15 cellular contexts compared by ENCODE assay signal in the genomic region with DNA sequence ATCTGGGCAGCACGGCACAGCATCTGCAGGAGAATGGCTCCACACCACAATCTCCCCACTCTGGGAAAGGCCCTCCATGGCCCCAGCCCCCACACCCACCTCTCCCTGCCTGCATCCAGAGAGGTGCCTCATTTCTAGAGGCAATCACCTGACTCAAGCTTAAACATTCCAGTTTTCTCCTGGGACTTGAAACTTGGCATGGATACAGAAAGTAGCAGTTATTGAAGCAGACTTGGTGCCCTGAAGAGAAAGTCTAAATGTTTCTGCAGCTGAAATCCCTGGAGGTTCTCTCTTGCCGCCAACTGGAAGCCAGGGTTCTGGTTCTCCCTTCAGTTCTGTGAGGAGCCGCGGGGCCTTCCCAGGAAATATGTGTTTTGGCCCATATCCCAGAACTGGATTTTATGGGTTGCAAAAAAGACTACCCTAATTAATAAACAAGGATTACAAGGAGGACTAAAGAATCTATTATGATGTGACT.
DNase-seq lines count a peak whose midpoint lies in the region; ATAC-seq and TF ChIP-seq lines count a peak whose summit lies in the region.
"Had no signal": no experiment of that assay in that cellular context is flagged by ENCODE, and none has a peak within 500 bp of the region (broad histone marks: within the 10 kb centered on the region; RNA-seq: fewer than 3 reads in every experiment).

No MANE protein-coding gene starts in this region.

- H3K4me2 ChIP-seq in mesendoderm (ENCODE audit: low read length) = no peak overlapping the region

- TF ChIP-seq CTCF in choroid plexus epithelial cell (conservative IDR thresholded peaks at IDR 0.05; ENCODE audit: low read depth, low read length) = no peak

- H3K4me1 ChIP-seq in mesendoderm (ENCODE audit: control insufficient read depth, low read depth, low read length) = peaks cover 2% of the 10 kb centered on the region
- H3K4me1 ChIP-seq: pancreas had no signal

- H3K79me2 ChIP-seq in mesendoderm (ENCODE audit: control insufficient read depth, insufficient read depth, low read length) = no peaks in the 10 kb centered on the region

- DNase-seq in Caki2 (ENCODE audit: low read depth) = peak; percentile 37
- DNase-seq in LoVo (ENCODE audit: low spot score) = peak; percentile 1
- DNase-seq in choroid plexus epithelial cell (ENCODE audit: low read depth) = peak; percentile 81
- DNase-seq in mesendoderm = no peak
- DNase-seq in NCI-H510A treated with DMSO at 0.1 percent for 48 hours (lab: John Stamatoyannopoulos, UW) = no peak
- DNase-seq in left lobe of liver (ENCODE audit: low spot score) = no peak
- no peak for DNase-seq in dedifferentiated amniotic fluid mesenchymal stem cell (ENCODE audit: extremely low spot score)
- DNase-seq: activated CD4-positive, alpha-beta T cell treated with anti-CD3 and anti-CD28 coated beads for 1 hour; NCI-H524 treated with DMSO at 0.1 percent for 48 hours; pancreas; stimulated activated naive CD8-positive, alpha-beta T cell treated with anti-CD3 and anti-CD28 coated beads, Interleukin-15, Interleukin-2, amounts not matched to agents 100 U/mL and 50 U/mL, for 24 hours had no signal

- peak overlapping the region; percentile 81 for H3K18ac ChIP-seq in mesendoderm (ENCODE audit: low read length)

- no peak overlapping the region for H3K4ac ChIP-seq in mesendoderm (ENCODE audit: low read depth, low read length)

- H3K27ac ChIP-seq in mesendoderm (ENCODE audit: low read depth, low read length) = no peak overlapping the region
- H3K27ac ChIP-seq: gastroesophageal sphincter, pancreas, SJSA1 had no signal

- H4K5ac ChIP-seq in mesendoderm (ENCODE audit: low read length) = no peak overlapping the region

- H3K9ac ChIP-seq in mesendoderm (ENCODE audit: low read length) = no peak overlapping the region

- no CpG with 5 or more reads among the region's 4 CpGs for WGBS in mesendoderm (ENCODE audit: extremely low coverage, insufficient coverage, low lambda C conversion rate)

- H3K4me3 ChIP-seq in choroid plexus epithelial cell (ENCODE audit: low read depth, low read length) (no peak overlapping the region), mesendoderm (ENCODE audit: low read length) (no peak overlapping the region)
- H3K4me3 ChIP-seq: gastroesophageal sphincter, GM12878, pancreas, SJSA1 had no signal

- no peaks in the 10 kb centered on the region for H3K79me1 ChIP-seq in mesendoderm (ENCODE audit: low read length)

- in situ Hi-C loops in Caki2 (cut with HindIII; ENCODE audit: low pct_unique_long_range_greater_than_20kb, low sequenced_read_pairs) = no loop called here

- no peaks in the 10 kb centered on the region for H3K27me3 ChIP-seq in mesendoderm (ENCODE audit: insufficient read depth, low read length, poor library complexity)
- H3K27me3 ChIP-seq: gastroesophageal sphincter, pancreas, SJSA1 had no signal

- H2AK5ac ChIP-seq in mesendoderm (ENCODE audit: low read length) = no peak overlapping the region

- H4K8ac ChIP-seq in mesendoderm (ENCODE audit: low read depth, low read length) = no peak overlapping the region

- H3K56ac ChIP-seq in mesendoderm (ENCODE audit: low read length) = no peak overlapping the region

- H2BK5ac ChIP-seq in mesendoderm (ENCODE audit: low read length) = no peak overlapping the region

- no peaks in the 10 kb centered on the region for H3K36me3 ChIP-seq in mesendoderm (ENCODE audit: control insufficient read depth, insufficient read depth, low read length)
- H3K36me3 ChIP-seq: gastroesophageal sphincter, pancreas, SJSA1 had no signal

- H2BK120ac ChIP-seq in mesendoderm (ENCODE audit: low read depth, low read length) = no peak overlapping the region

- ATAC-seq in left lobe of liver (no peak), HG03342 (IDR thresholded peaks at IDR 0.05; ENCODE audit: unreplicated experiment) (no peak)
- ATAC-seq: gastroesophageal sphincter; GM12878; pancreas; stimulated activated naive CD8-positive, alpha-beta T cell treated with anti-CD3 and anti-CD28 coated beads, Interleukin-15, Interleukin-2, amounts not matched to agents 100 U/mL and 50 U/mL, for 24 hours had no signal

- H3K23ac ChIP-seq in mesendoderm (ENCODE audit: low read length) = no peak overlapping the region

- peak overlapping the region; percentile 8 for H2BK15ac ChIP-seq in mesendoderm (replicated peaks; ENCODE audit: low read depth)

Comparison
In these comparisons a context has a peak if more than half of its experiments do, and no peak if none do; other contexts are left out.
1. DNase-seq: peak in Caki2 (single experiment), LoVo (single experiment) and choroid plexus epithelial cell (single experiment); none in mesendoderm (single experiment), NCI-H510A treated with DMSO at 0.1 percent for 48 hours (single experiment), left lobe of liver (single experiment) and dedifferentiated amniotic fluid mesenchymal stem cell (single experiment).